In the genomic region with DNA sequence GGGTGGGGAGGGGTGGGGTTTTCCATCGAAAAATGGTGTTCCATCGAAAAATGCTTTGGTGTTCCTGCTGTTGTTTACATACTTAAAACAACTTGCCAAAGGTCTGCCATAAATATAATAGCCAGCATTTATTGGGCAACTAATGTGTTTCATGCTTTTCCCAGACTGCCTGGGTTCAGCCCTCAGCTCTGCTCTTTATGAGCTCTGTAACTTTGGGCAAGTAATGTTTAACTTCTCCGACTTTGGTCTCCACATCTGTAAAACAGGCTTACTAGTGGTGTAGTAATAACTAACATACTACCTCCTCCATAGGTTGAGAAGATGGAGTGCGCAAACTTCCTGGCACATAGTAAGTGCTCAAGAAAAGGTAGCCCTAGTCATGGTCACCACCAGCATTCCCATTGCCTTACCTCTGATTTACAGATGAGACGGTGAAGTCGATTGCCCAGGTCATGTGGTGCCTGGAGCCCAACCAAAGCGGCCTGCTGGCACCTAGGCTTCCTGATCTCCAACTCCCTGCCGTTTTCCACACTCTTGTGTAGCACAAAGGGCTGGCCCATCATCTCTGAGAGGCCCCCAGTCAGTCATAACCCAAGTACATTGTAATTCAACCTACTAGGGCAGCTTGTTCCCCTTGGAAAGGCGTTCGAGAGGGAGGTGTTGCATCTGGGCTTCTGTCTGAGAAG, we compare ENCODE assay signal across 19 cellular contexts. TPM values are rescaled to one million over a fixed set of nuclear protein-coding genes. Genes with fewer than 3 reads are reported as not detected.
DNase-seq lines count a peak whose midpoint lies in the region; ATAC-seq and TF ChIP-seq lines count a peak whose summit lies in the region.
"Had no signal": no experiment of that assay in that cellular context is flagged by ENCODE, and none has a peak within 500 bp of the region (broad histone marks: within the 10 kb centered on the region; RNA-seq: fewer than 3 reads in every experiment).

No MANE protein-coding gene starts in this region.

- dilution Hi-C loops in mammary epithelial cell (cut with HindIII; ENCODE audit: low sequenced_read_pairs), result loop anchor here (5.0 to 10.0 kb wide), 4 partner anchors 70 to 325 kb away; partner anchors contain the start of gene PPIF

- no peak overlapping the region for H2AFZ ChIP-seq in mammary epithelial cell (ENCODE audit: low read depth, low read length)

- no peak overlapping the region for H3K9ac ChIP-seq in mammary epithelial cell (ENCODE audit: insufficient read depth, low read length)
- peak overlapping the region; percentile 3 to 99 for H3K9ac ChIP-seq in colonic mucosa (ENCODE audit: low read depth in 2 of 2, low read length in 2 of 2)

- BruUV-seq in mammary epithelial cell (replicated peaks; lab: Mats Ljungman, UMichigan), result no TSS peak

- peaks cover 99% of the 10 kb centered on the region for H3K79me2 ChIP-seq in mammary epithelial cell (ENCODE audit: insufficient read depth, low read length)

- H3K4me1 ChIP-seq in breast epithelium, result peaks cover 36 to 65% of the 10 kb centered on the region in 2 donors
- peaks cover 66% of the 10 kb centered on the region for H3K4me1 ChIP-seq in mammary epithelial cell (ENCODE audit: insufficient read depth, low read length)
- peaks cover 67% of the 10 kb centered on the region for H3K4me1 ChIP-seq in colonic mucosa
- H3K4me1 ChIP-seq in mucosa of descending colon (ENCODE audit: low read depth), result peaks cover 99% of the 10 kb centered on the region
- peaks cover 94 to 100% (median 97%) of the 10 kb centered on the region in 4 donors for H3K4me1 ChIP-seq in transverse colon

- CTCF ChIA-PET in mammary epithelial cell (lab: Charles Lee; ENCODE audit: low non-redundant PET) (no interaction called here), GM10248 (lab: Yijun Ruan, JAX) (interaction anchor here (3.9 to 6.6 kb wide), 2 partner anchors 13 to 118 kb away, joined by 23 to 27 read pairs; no protein-coding TSS in a partner anchor)

- H3K27ac ChIP-seq in breast epithelium (peak overlapping the region; percentile 33 to 39), mammary epithelial cell (ENCODE audit: insufficient read depth, low read depth, low read length) (no peak overlapping the region), colonic mucosa (peak overlapping the region; percentile 73), transverse colon (peak overlapping the region; percentile 96 to 99 (median 98))
- H3K27ac ChIP-seq: 22Rv1, dorsolateral prefrontal cortex had no signal

- TF ChIP-seq CTCF in breast epithelium (IDR thresholded peaks at IDR 0.05) (no peak), mammary epithelial cell (conservative IDR thresholded peaks at IDR 0.05 in 1 of 2, IDR thresholded peaks at IDR 0.05 in 1 of 2; ENCODE audit: extremely low read depth in 1 of 2, insufficient read depth in 1 of 2, low read depth in 1 of 2, low read length in 2 of 2) (no peak), colonic mucosa (IDR thresholded peaks at IDR 0.05) (no peak), mucosa of descending colon (IDR thresholded peaks at IDR 0.05) (no peak), transverse colon (IDR thresholded peaks at IDR 0.05) (no peak), GM13977 (IDR thresholded peaks at IDR 0.05; ENCODE audit: extremely low read depth, insufficient read depth, missing control alignments) (no peak), GM10248 (IDR thresholded peaks at IDR 0.05; ENCODE audit: control extremely low read depth, extremely low read depth, low read depth, missing control alignments) (no peak)

- intact Hi-C loops in breast epithelium (cut with DNase I; ENCODE audit: low total_unique reads), result no loop called here
- intact Hi-C loops in mammary epithelial cell (cut with micrococcal nuclease), result no loop called here
- intact Hi-C loops in colonic mucosa (cut with DNase I), result no loop called here
- intact Hi-C loops in mucosa of descending colon (cut with DNase I, micrococcal nuclease), result loop anchor here (10.0 kb wide), 1 partner anchor 117 kb away; no protein-coding TSS in a partner anchor
- intact Hi-C loops in transverse colon (cut with DNase I; ENCODE audit: low total_unique reads), result loop anchor here (10.0 kb wide), 2 partner anchors 77 to 863 kb away; no protein-coding TSS in a partner anchor

- in situ Hi-C loops in mammary epithelial cell (cut with MboI; ENCODE audit: low sequenced_read_pairs in 2 of 2), result no loop called here
- in situ Hi-C loops in transverse colon (cut with MboI; ENCODE audit: low pct_ligation_motif_present in 1 of 4, low pct_unique_long_range_greater_than_20kb in 1 of 4, low sequenced_read_pairs in 3 of 4), result loop anchor here in 1 of 4 donors (10.0 kb wide), 1 partner anchor 117 kb away; no protein-coding TSS in a partner anchor
- in situ Hi-C loops in GM13977 (cut with MboI; ENCODE audit: low pct_unique_long_range_greater_than_20kb, low sequenced_read_pairs, unreplicated experiment), result no loop called here

- H4K20me1 ChIP-seq in mammary epithelial cell (ENCODE audit: insufficient read depth, low read length), result no peaks in the 10 kb centered on the region

- H3K27me3 ChIP-seq in breast epithelium, result no peaks in the 10 kb centered on the region
- no peaks in the 10 kb centered on the region for H3K27me3 ChIP-seq in mammary epithelial cell (ENCODE audit: insufficient read depth, low read length)
- H3K27me3 ChIP-seq in colonic mucosa, result no peaks in the 10 kb centered on the region
- no peaks in the 10 kb centered on the region for H3K27me3 ChIP-seq in transverse colon
- H3K27me3 ChIP-seq: dorsolateral prefrontal cortex had no signal

- ATAC-seq in mucosa of descending colon, result peak; percentile 45
- ATAC-seq: activated T-cell treated with anti-CD3 and anti-CD28 coated beads, Interleukin-2, amount 50 U/mL, for 4 hours had no signal

- no peak for TF ChIP-seq EP300 in transverse colon (IDR thresholded peaks at IDR 0.05; ENCODE audit: low read depth)

- TF ChIP-seq POLR2A in breast epithelium (IDR thresholded peaks at IDR 0.05), result no peak
- no peak for TF ChIP-seq POLR2A in transverse colon (IDR thresholded peaks at IDR 0.05)

- POLR2A ChIA-PET in GM10248 (lab: Yijun Ruan, JAX), result no interaction called here

- no peak overlapping the region for H3K4me2 ChIP-seq in mammary epithelial cell (ENCODE audit: insufficient read depth, low read depth, low read length)

- H3K9me3 ChIP-seq in breast epithelium (no peaks in the 10 kb centered on the region), mammary epithelial cell (replicated peaks; ENCODE audit: insufficient read depth, low read length) (no peaks in the 10 kb centered on the region), colonic mucosa (no peaks in the 10 kb centered on the region), mucosa of descending colon (no peaks in the 10 kb centered on the region), transverse colon (no peaks in the 10 kb centered on the region)

- H3K4me3 ChIP-seq in breast epithelium (no peak overlapping the region), mammary epithelial cell (replicated peaks in 1 of 3; ENCODE audit: insufficient read depth in 1 of 3, low read depth in 2 of 3, low read length in 3 of 3) (no peak overlapping the region), colonic mucosa (no peak overlapping the region), mucosa of descending colon (no peak overlapping the region), transverse colon (no peak overlapping the region)
- H3K4me3 ChIP-seq: dorsolateral prefrontal cortex had no signal

- WGBS in mammary epithelial cell (ENCODE audit: low coverage, missing lambda C conversion rate), result 96% methylated on average over 9 of the region's 10 CpGs
- WGBS in transverse colon (ENCODE audit: low coverage in 1 of 2), 2 donors, result 58 to 63% methylated on average over 6 to 10 of the region's 10 CpGs

- DNase-seq in breast epithelium (ENCODE audit: low spot score in 2 of 2), result no peak
- DNase-seq in mammary epithelial cell, result no peak
- DNase-seq in colonic mucosa, result peak; percentile 52
- DNase-seq in mucosa of descending colon, result no peak
- no peak for DNase-seq in transverse colon
- no peak for DNase-seq in CD1c-positive myeloid dendritic cell (ENCODE audit: extremely low spot score)
- DNase-seq in GM13977 (ENCODE audit: low spot score), result no peak
- DNase-seq in GM10248 (ENCODE audit: extremely low spot score), result no peak
- DNase-seq: activated CD4-positive, alpha-beta T cell treated with anti-CD3 and anti-CD28 coated beads, Interleukin-2, amount 50 U/mL, for 4 hours; activated T-cell treated with anti-CD3 and anti-CD28 coated beads, Interleukin-2, amount 50 U/mL, for 4 hours; C1 segment of cervical spinal cord; dorsolateral prefrontal cortex; H9; islet precursor cell; midbrain; NCI-H82; stimulated activated CD4-positive, alpha-beta T cell treated with anti-CD3 and anti-CD28 coated beads, Interleukin-4, amount 100 ng/mL, for 4 hours; stimulated activated CD8-positive, alpha-beta memory T cell treated with anti-CD3 and anti-CD28 coated beads, Interleukin-4, amount 100 ng/mL, for 48 hours had no signal

- H3K36me3 ChIP-seq in breast epithelium (no peaks in the 10 kb centered on the region), mammary epithelial cell (ENCODE audit: insufficient read depth, low read length) (no peaks in the 10 kb centered on the region), colonic mucosa (no peaks in the 10 kb centered on the region), mucosa of descending colon (ENCODE audit: low read depth) (no peaks in the 10 kb centered on the region), transverse colon (no peaks in the 10 kb centered on the region)

RNA-seq across cellular contexts. Expression of gene ZMIZ1, which starts 8.9 kb away (rescaled TPM):
- total RNA-seq in breast epithelium (10 to 100 TPM; 34.4 to 63.7 (median 39.8) TPM), mammary epithelial cell (10 to 100 TPM; 22.3 to 25.0 TPM), colonic mucosa (10 to 100 TPM; 51.0 to 54.0 TPM), mucosa of descending colon (100 to 1,000 TPM in 1 of 3 donors, 10 to 100 TPM in 2; 61.4 to 103 (median 89.1) TPM), transverse colon (100 to 1,000 TPM in 1 of 4 donors, 10 to 100 TPM in 3; 32.0 to 108 (median 63.0) TPM)
- polyA plus RNA-seq in mammary epithelial cell, result 5.9 TPM
- 16.3 TPM for polyA minus RNA-seq in mammary epithelial cell

Comparison
In these comparisons a context has a peak if more than half of its experiments do, and no peak if none do; other contexts are left out.
1. intact Hi-C loops: an anchor here in mucosa of descending colon (10.0 kb wide) and transverse colon (10.0 kb wide); none called in breast epithelium, mammary epithelial cell and colonic mucosa.